In genomic region chr3:12561397-12561796, GRCh38 we compare ENCODE assay signal across 1 cellular context.
TF ChIP-seq lines count a peak whose summit lies in the region.

No MANE protein-coding gene starts in this region.

TF ChIP-seq in K562, 482 proteins besides CTCF, POLR2A, EP300 and RAD21:
- no peak for TF ChIP-seq IRF2 (CRISPR knock-in tag; IDR thresholded peaks at IDR 0.05)
- TF ChIP-seq RBM25 (IDR thresholded peaks at IDR 0.05; ENCODE audit: low read depth, low read length, severe bottlenecking) = peak; percentile 14
- TF ChIP-seq ZNF121 (CRISPR knock-in tag; conservative IDR thresholded peaks at IDR 0.05) = 0 out of 2 replicates have a peak, but pooled peaks have one; percentile 39
- TF ChIP-seq, protein P1, sequence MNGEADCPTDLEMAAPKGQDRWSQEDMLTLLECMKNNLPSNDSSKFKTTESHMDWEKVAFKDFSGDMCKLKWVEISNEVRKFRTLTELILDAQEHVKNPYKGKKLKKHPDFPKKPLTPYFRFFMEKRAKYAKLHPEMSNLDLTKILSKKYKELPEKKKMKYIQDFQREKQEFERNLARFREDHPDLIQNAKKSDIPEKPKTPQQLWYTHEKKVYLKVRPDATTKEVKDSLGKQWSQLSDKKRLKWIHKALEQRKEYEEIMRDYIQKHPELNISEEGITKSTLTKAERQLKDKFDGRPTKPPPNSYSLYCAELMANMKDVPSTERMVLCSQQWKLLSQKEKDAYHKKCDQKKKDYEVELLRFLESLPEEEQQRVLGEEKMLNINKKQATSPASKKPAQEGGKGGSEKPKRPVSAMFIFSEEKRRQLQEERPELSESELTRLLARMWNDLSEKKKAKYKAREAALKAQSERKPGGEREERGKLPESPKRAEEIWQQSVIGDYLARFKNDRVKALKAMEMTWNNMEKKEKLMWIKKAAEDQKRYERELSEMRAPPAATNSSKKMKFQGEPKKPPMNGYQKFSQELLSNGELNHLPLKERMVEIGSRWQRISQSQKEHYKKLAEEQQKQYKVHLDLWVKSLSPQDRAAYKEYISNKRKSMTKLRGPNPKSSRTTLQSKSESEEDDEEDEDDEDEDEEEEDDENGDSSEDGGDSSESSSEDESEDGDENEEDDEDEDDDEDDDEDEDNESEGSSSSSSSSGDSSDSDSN (IDR thresholded peaks at IDR 0.05; ENCODE audit: borderline replicate concordance in 1 of 2, low read depth in 2 of 2, low read length in 2 of 2) = no peak
